ENCODE assay signal across 7 cellular contexts in genomic region chr11:61094167-61094566, GRCh38. TPM values are rescaled to one million over a fixed set of nuclear protein-coding genes. Genes with fewer than 3 reads are reported as not detected.
"Had no signal": no experiment of that assay in that cellular context is flagged by ENCODE, and none has a peak within 500 bp of the region (broad histone marks: within the 10 kb centered on the region; RNA-seq: fewer than 3 reads in every experiment).

No MANE protein-coding gene starts in this region.

RNA-seq across cellular contexts. Expression of gene CD5, which starts 8.1 kb away (rescaled TPM):
- total RNA-seq: cardiac muscle cell, epithelial cell of proximal tubule, fibroblast of lung, foreskin keratinocyte, hepatocyte, skeletal muscle tissue had no signal
- polyA plus RNA-seq: cardiac muscle cell, fibroblast of lung, foreskin keratinocyte, SK-N-SH had no signal
